ENCODE assay signal across 12 cellular contexts in the genomic region with DNA sequence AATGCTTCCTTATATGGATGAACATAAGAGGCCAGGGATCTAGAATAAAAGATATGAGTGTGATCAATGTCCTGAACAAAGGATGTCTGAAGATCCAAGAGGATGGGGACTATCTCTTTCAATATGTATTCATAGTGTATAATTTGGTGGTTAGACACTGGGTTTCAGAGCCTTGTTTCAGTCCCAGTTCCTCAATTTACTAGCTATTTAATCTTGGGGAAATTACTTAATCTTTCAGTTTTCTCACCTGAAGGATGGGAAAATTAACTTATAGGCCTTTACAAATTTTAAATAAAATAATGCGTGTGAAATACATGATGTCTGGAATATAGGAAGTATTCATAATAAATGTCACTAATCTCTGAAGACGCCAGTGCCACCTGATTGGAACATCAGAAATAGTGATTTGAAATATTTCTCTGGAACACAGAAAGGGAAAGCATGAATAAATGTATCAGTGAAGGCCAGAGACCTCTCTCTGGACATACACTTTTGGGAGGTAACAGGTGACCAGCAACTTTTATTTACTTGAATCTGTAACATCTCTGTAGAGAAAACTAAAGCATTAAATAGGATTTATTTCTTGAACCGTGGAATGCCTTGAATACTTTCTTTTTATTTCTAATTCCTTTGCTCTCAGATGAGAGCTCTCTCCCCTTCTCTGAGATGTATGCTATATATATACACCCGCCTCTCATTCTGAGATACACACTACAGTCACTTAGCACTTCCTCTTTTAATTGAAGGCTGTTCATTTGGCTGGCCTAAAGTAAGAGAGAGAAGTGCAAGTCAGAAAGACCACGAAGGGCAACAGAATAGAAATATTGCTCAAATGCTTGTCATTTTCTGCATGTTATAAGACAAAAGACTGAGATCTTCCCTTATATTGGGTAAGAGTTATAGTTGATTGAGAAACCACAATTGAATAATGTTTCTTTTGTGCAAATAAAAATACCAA.
DNase-seq lines count a peak whose midpoint lies in the region; ATAC-seq, FAIRE-seq and TF ChIP-seq lines count a peak whose summit lies in the region.
"Had no signal": no experiment of that assay in that cellular context is flagged by ENCODE, and none has a peak within 500 bp of the region (broad histone marks: within the 10 kb centered on the region; RNA-seq: fewer than 3 reads in every experiment).

No MANE protein-coding gene starts in this region.

- H4K20me1 ChIP-seq in K562 (replicated peaks; ENCODE audit: control insufficient read depth, insufficient read depth, low read length), result no peaks in the 10 kb centered on the region

- WGBS in K562 (ENCODE audit: insufficient coverage, low coverage, missing lambda C conversion rate), result 29% methylated on average over 5 of the region's 5 CpGs

- intact Hi-C loops in K562 (cut with micrococcal nuclease), result loop anchor here (2.0 kb wide), 1 partner anchor 51 kb away; no protein-coding TSS in a partner anchor

- H3K27me3 Mint-ChIP-seq in immature natural killer cell (ENCODE audit: low read depth in 3 of 3), result no peaks in the 10 kb centered on the region

- no peak for TF ChIP-seq POLR2A in GM18505 (IDR thresholded peaks at IDR 0.05; ENCODE audit: borderline replicate concordance, extremely low read depth, insufficient read depth, insufficient read length)
- TF ChIP-seq POLR2A in K562 (conservative IDR thresholded peaks at IDR 0.05), result no peak
- TF ChIP-seq POLR2A in Peyer's patch (IDR thresholded peaks at IDR 0.05), result no peak

- no peaks in the 10 kb centered on the region for H3K79me2 ChIP-seq in K562 (ENCODE audit: control insufficient read depth, insufficient read depth, low read length)

- no peak for TF ChIP-seq EP300 in K562 (IDR thresholded peaks at IDR 0.05; ENCODE audit: low read length)

- POLR2A ChIA-PET in K562 (lab: Yijun Ruan, JAX), result interaction anchor here (0.9 to 1.4 kb wide), 2 partner anchors 9 to 38 kb away, joined by 4 read pairs; no protein-coding TSS in a partner anchor

- H2AFZ ChIP-seq in K562 (ENCODE audit: low read depth, low read length), result peak overlapping the region; percentile 84

- H3K4me3 ChIP-seq in K562, result no peak overlapping the region
- H3K4me3 ChIP-seq in Peyer's patch, result no peak overlapping the region

- peaks cover 2% of the 10 kb centered on the region; the same call in 1 of the 3 replicates for H3K36me3 ChIP-seq in K562 (ENCODE audit: control insufficient read depth, insufficient read depth, low read length)
- H3K36me3 ChIP-seq in Peyer's patch, result no peaks in the 10 kb centered on the region

- BruUV-seq in K562 (replicated peaks; lab: Mats Ljungman, UMichigan), result no TSS peak

- H3K27ac ChIP-seq in K562 (ENCODE audit: extremely low read depth, low read depth, low read length) (peak overlapping the region; percentile 83), Peyer's patch (no peak overlapping the region), foreskin keratinocyte (no peak overlapping the region)

- peaks cover 2 to 34% of the 10 kb centered on the region in 2 experiments; a peak in 2 of 5 replicates for H3K4me1 ChIP-seq in K562 (replicated peaks in 1 of 2; ENCODE audit: control insufficient read depth in 2 of 2, insufficient read depth in 2 of 2, low read length in 2 of 2)
- H3K4me1 ChIP-seq in Peyer's patch, result no peaks in the 10 kb centered on the region
- H3K4me1 ChIP-seq in foreskin keratinocyte, result peaks cover 14% of the 10 kb centered on the region

- 0 out of 2 replicates have a peak, but pooled peaks cover 2% of the 10 kb centered on the region for H3K9me3 ChIP-seq in K562 (replicated peaks; ENCODE audit: control insufficient read depth, insufficient read depth, low read depth, low read length)
- no peaks in the 10 kb centered on the region for H3K9me3 ChIP-seq in Peyer's patch

- no peaks in the 10 kb centered on the region for H3K4me1 Mint-ChIP-seq in immature natural killer cell

- no peak overlapping the region for H3K27ac Mint-ChIP-seq in immature natural killer cell
- H3K27ac Mint-ChIP-seq: activated naive CD4-positive, alpha-beta T cell treated with anti-CD3 and anti-CD28 coated beads for 36 hours had no signal

- H3K36me3 Mint-ChIP-seq in immature natural killer cell, result no peaks in the 10 kb centered on the region

- H3K4me2 ChIP-seq in K562 (ENCODE audit: insufficient read depth, low read length), result no peak overlapping the region; the same call in 1 of the 2 replicates

- CTCF ChIA-PET in K562 (lab: Yijun Ruan, JAX; ENCODE audit: low intra/inter-chr PET ratio), result no interaction called here

- no peak overlapping the region for H3K4me3 Mint-ChIP-seq in immature natural killer cell
- H3K4me3 Mint-ChIP-seq: activated naive CD4-positive, alpha-beta T cell treated with anti-CD3 and anti-CD28 coated beads for 36 hours had no signal

- H3K9me1 ChIP-seq in K562 (ENCODE audit: control insufficient read depth, insufficient read depth, low read length), result no peaks in the 10 kb centered on the region

- H3K27me3 ChIP-seq in K562 (ENCODE audit: control insufficient read depth in 2 of 2, insufficient read depth in 2 of 2, low read length in 2 of 2) (no peaks in the 10 kb centered on the region), Peyer's patch (no peaks in the 10 kb centered on the region), foreskin keratinocyte (no peaks in the 10 kb centered on the region)

- in situ Hi-C loops in K562 (cut with MboI), result no loop called here

- peaks cover 0 to 13% (median 6%) of the 10 kb centered on the region in 6 donors for H3K9me3 Mint-ChIP-seq in immature natural killer cell
- H3K9me3 Mint-ChIP-seq: activated naive CD4-positive, alpha-beta T cell treated with anti-CD3 and anti-CD28 coated beads for 36 hours had no signal

- TF ChIP-seq CTCF in K562 (IDR thresholded peaks at IDR 0.05 in 2 of 3, conservative IDR thresholded peaks at IDR 0.05 in 1 of 3; ENCODE audit: insufficient read depth in 2 of 3, low read depth in 1 of 3, low read length in 3 of 3) (no peak), Peyer's patch (IDR thresholded peaks at IDR 0.05) (no peak), foreskin keratinocyte (conservative IDR thresholded peaks at IDR 0.05) (no peak)

- H3K9ac ChIP-seq in K562 (ENCODE audit: insufficient read depth in 1 of 2, low read depth in 2 of 2, low read length in 2 of 2), result peak overlapping the region in 1 of 2 experiments; percentile 60; a peak in 1 of 4 replicates

- TF ChIP-seq RAD21 in K562 (CRISPR knock-in tag; conservative IDR thresholded peaks at IDR 0.05 in 1 of 2, IDR thresholded peaks at IDR 0.05 in 1 of 2), result no peak

- DNase-seq in K562 (ENCODE audit: extremely low read depth in 1 of 4, low spot score in 3 of 4) (peak in 1 of 4 experiments; percentile 50), Peyer's patch (no peak), GF-D8 (lab: John Stamatoyannopoulos, UW) (no peak), foreskin keratinocyte (no peak), immature natural killer cell (no peak)
- DNase-seq: activated naive CD4-positive, alpha-beta T cell treated with anti-CD3 and anti-CD28 coated beads for 36 hours; DMS153; stimulated activated naive CD4-positive, alpha-beta T cell; SW 1271 had no signal

- no peak for FAIRE-seq in K562 (lab: Jason Lieb, UNC)

- ATAC-seq in GM18505 (IDR thresholded peaks at IDR 0.05; ENCODE audit: unreplicated experiment), result peak; percentile 99
- peak; percentile 97 for ATAC-seq in GM21619 (IDR thresholded peaks at IDR 0.05; ENCODE audit: unreplicated experiment)
- peak; percentile 99 for ATAC-seq in HG03457 (IDR thresholded peaks at IDR 0.05; ENCODE audit: unreplicated experiment)
- peak; percentile 74 for ATAC-seq in K562
- ATAC-seq in foreskin keratinocyte, result no peak

TF ChIP-seq in K562, 482 proteins besides CTCF, POLR2A, EP300 and RAD21 (continues in another document):
- TF ChIP-seq ATF1 (CRISPR knock-in tag; IDR thresholded peaks at IDR 0.05) (no peak), ATF1 (tag; IDR thresholded peaks at IDR 0.05) (no peak), SMARCA4 (IDR thresholded peaks at IDR 0.05) (peak; percentile 34; the same call in 1 of the 2 replicates), VEZF1 (CRISPR knock-in tag; IDR thresholded peaks at IDR 0.05) (no peak), ZFP91 (CRISPR knock-in tag; IDR thresholded peaks at IDR 0.05) (no peak), MEF2A (IDR thresholded peaks at IDR 0.05; ENCODE audit: control insufficient read depth, low read depth, low read length) (no peak), ZNF76 (CRISPR knock-in tag; IDR thresholded peaks at IDR 0.05; ENCODE audit: borderline replicate concordance) (no peak), HSF4 (CRISPR knock-in tag; IDR thresholded peaks at IDR 0.05; ENCODE audit: borderline replicate concordance) (peak; percentile 43; the same call in 1 of the 2 replicates), ZNF436 (CRISPR knock-in tag; IDR thresholded peaks at IDR 0.05) (no peak), SRSF1 (IDR thresholded peaks at IDR 0.05; ENCODE audit: low read depth, low read length) (no peak), NR2F6 (CRISPR knock-in tag; IDR thresholded peaks at IDR 0.05) (no peak), CEBPG (CRISPR knock-in tag; IDR thresholded peaks at IDR 0.05) (no peak), CEBPG (tag; conservative IDR thresholded peaks at IDR 0.05 in 1 of 2, IDR thresholded peaks at IDR 0.05 in 1 of 2) (peak in 1 of 2 experiments; percentile 19; a peak in 1 of 4 replicates), TAL1 (IDR thresholded peaks at IDR 0.05) (no peak), NR2C1 (IDR thresholded peaks at IDR 0.05) (no peak), NR2C1 (tag; IDR thresholded peaks at IDR 0.05) (no peak)
